In the genomic region with DNA sequence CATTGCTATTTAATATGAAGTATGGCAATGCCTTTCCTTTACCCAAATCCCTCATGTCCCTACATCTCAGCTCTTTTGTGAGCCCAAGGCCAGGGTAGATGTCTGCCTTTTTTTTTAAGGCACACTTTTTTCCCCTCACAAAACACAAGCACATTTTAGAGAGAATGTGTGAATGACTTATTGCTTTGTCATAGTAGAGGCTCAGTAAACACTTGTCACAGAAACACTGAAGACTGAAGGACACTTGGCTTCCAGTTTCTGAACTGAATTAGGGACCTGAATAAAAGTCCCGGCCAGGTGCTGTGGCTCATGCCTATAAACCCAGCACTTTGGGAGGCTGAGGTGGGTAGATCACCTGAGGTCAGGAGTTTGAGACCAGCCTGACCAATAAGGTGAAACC, we compare ENCODE assay signal across 28 cellular contexts. TPM values are rescaled to one million over a fixed set of nuclear protein-coding genes. Genes with fewer than 3 reads are reported as not detected.
"Had no signal": no experiment of that assay in that cellular context is flagged by ENCODE, and none has a peak within 500 bp of the region (broad histone marks: within the 10 kb centered on the region; RNA-seq: fewer than 3 reads in every experiment).

No MANE protein-coding gene starts in this region.

- H3K9ac ChIP-seq: SK-N-SH had no signal

- H3K9me3 Mint-ChIP-seq: central memory CD8-positive, alpha-beta T cell had no signal

- H3K9me3 ChIP-seq: ascending aorta, body of pancreas, Peyer's patch, SJCRH30, SK-N-SH had no signal

- H3K27ac Mint-ChIP-seq: IgD-negative memory B cell had no signal

- H3K36me3 ChIP-seq: ascending aorta, Peyer's patch, SJCRH30 had no signal

- H3K4me1 Mint-ChIP-seq: central memory CD8-positive, alpha-beta T cell; IgD-negative memory B cell had no signal

- DNase-seq: activated CD4-positive, alpha-beta T cell treated with anti-CD3 and anti-CD28 coated beads, Interleukin-2, amount 50 U/mL, for 1 hour; activated CD4-positive, CD25-positive, alpha-beta regulatory T cell; activated CD8-positive, alpha-beta memory T cell treated with anti-CD3 and anti-CD28 coated beads for 24 hours; activated effector memory CD4-positive, alpha-beta T cell treated with anti-CD3 and anti-CD28 coated beads, Interleukin-2, amount 50 U/mL, for 16 hours; activated naive CD4-positive, alpha-beta T cell treated with Interleukin-2 at 50 U/mL for 16 hours; amniotic stem cell; body of pancreas; KG1; NCI-H1048; NCI-H146; NCI-H187 treated with DMSO at 0.1 percent for 48 hours; NCI-H510A; NCI-H526 treated with DMSO at 0.1 percent for 48 hours; NK-92 treated with Interleukin-12 subunit alpha and Interleukin-12 subunit beta, amount 100 ng/mL, for 24 hours; OCI-M1; Peyer's patch; Right ventricle myocardium superior; SJCRH30; SK-N-SH had no signal

- H3K27me3 ChIP-seq: ascending aorta, body of pancreas, Peyer's patch, SJCRH30 had no signal

- H3K27ac ChIP-seq: ascending aorta, body of pancreas, Peyer's patch, RWPE1, SJCRH30, VCaP had no signal

- ATAC-seq: body of pancreas had no signal

- H3K4me3 ChIP-seq: ascending aorta, body of pancreas, Peyer's patch, SJCRH30 had no signal

- H3K4me2 ChIP-seq: SK-N-SH had no signal

- H3K4me1 ChIP-seq: ascending aorta, body of pancreas, Peyer's patch, SJCRH30 had no signal

- H3K4me3 Mint-ChIP-seq: activated T-helper 1 cell treated with anti-CD3 and anti-CD28 coated beads, Interleukin-12 subunit alpha, Interleukin-12 subunit beta, Interleukin-2, Interleukin-4 antibody, amounts not matched to agents 30 ng/mL and 10 ng/mL and 1 ng/mL, durations not matched to agents 14 hours and 24 hours and 36 hours; central memory CD8-positive, alpha-beta T cell; IgD-negative memory B cell had no signal

- H3K9me2 ChIP-seq: SK-N-SH had no signal

RNA-seq across cellular contexts. Expression of a gene that starts 2.9 kb away (rescaled TPM):
- total RNA-seq: activated T-helper 1 cell treated with anti-CD3 and anti-CD28 coated beads, Interleukin-12 subunit alpha, Interleukin-12 subunit beta, Interleukin-2, Interleukin-4 antibody, amounts not matched to agents 30 ng/mL and 10 ng/mL and 1 ng/mL, durations not matched to agents 14 hours and 24 hours and 36 hours; ascending aorta; body of pancreas; LHCN-M2; M059J; Peyer's patch; Right ventricle myocardium superior; SJCRH30; T-helper 2 cell treated with Interferon-gamma antibody and Interleukin-4, amounts not matched to agents 100 ng/mL and 5 ng/mL, for 36 hours had no signal

RNA-seq across cellular contexts. Expression of a gene that starts 25.0 kb away (rescaled TPM):
- total RNA-seq: activated T-helper 1 cell treated with anti-CD3 and anti-CD28 coated beads, Interleukin-12 subunit alpha, Interleukin-12 subunit beta, Interleukin-2, Interleukin-4 antibody, amounts not matched to agents 30 ng/mL and 10 ng/mL and 1 ng/mL, durations not matched to agents 14 hours and 24 hours and 36 hours; ascending aorta; body of pancreas; LHCN-M2; M059J; Peyer's patch; SJCRH30; T-helper 2 cell treated with Interferon-gamma antibody and Interleukin-4, amounts not matched to agents 100 ng/mL and 5 ng/mL, for 36 hours had no signal

RNA-seq across cellular contexts. Expression of a gene that starts 31.8 kb away (rescaled TPM):
- total RNA-seq: activated T-helper 1 cell treated with anti-CD3 and anti-CD28 coated beads, Interleukin-12 subunit alpha, Interleukin-12 subunit beta, Interleukin-2, Interleukin-4 antibody, amounts not matched to agents 30 ng/mL and 10 ng/mL and 1 ng/mL, durations not matched to agents 14 hours and 24 hours and 36 hours; ascending aorta; body of pancreas; LHCN-M2; M059J; Peyer's patch; Right ventricle myocardium superior; SJCRH30; T-helper 2 cell treated with Interferon-gamma antibody and Interleukin-4, amounts not matched to agents 100 ng/mL and 5 ng/mL, for 36 hours had no signal

RNA-seq across cellular contexts. Expression of a gene that starts 58.6 kb away (rescaled TPM):
- total RNA-seq: activated T-helper 1 cell treated with anti-CD3 and anti-CD28 coated beads, Interleukin-12 subunit alpha, Interleukin-12 subunit beta, Interleukin-2, Interleukin-4 antibody, amounts not matched to agents 30 ng/mL and 10 ng/mL and 1 ng/mL, durations not matched to agents 14 hours and 24 hours and 36 hours; ascending aorta; LHCN-M2; M059J; Right ventricle myocardium superior; SJCRH30; T-helper 2 cell treated with Interferon-gamma antibody and Interleukin-4, amounts not matched to agents 100 ng/mL and 5 ng/mL, for 36 hours had no signal
